1 cellular context compared by ENCODE assay signal in genomic region chr11:65569973-65570918, GRCh38.
TF ChIP-seq lines count a peak whose summit lies in the region.

TSS of gene ZNRD2 (plus strand) at chr11:65570477. CDS start at chr11:65570492, 15 bp downstream.

TF ChIP-seq in K562, 482 proteins besides CTCF, POLR2A, EP300 and RAD21 (continued from another document and continues in another):
- TF ChIP-seq NR2C1 (IDR thresholded peaks at IDR 0.05) (peak; percentile 68; the same call in 1 of the 2 replicates), NR2C1 (tag; IDR thresholded peaks at IDR 0.05) (peak; percentile 71), HMGN3 (IDR thresholded peaks at IDR 0.05; ENCODE audit: borderline replicate concordance, extremely low read depth, insufficient read length, low read depth, low read length) (peak; percentile 92), NR1H2 (CRISPR knock-in tag; IDR thresholded peaks at IDR 0.05) (no peak), MXI1 (IDR thresholded peaks at IDR 0.05; ENCODE audit: low read depth, low read length) (peak; percentile 67; the same call in 1 of the 2 replicates), GATAD2B (IDR thresholded peaks at IDR 0.05; ENCODE audit: borderline replicate concordance) (no peak), EGR1 (conservative IDR thresholded peaks at IDR 0.05) (peak; percentile 38; the same call in 1 of the 2 replicates), TEAD4 (IDR thresholded peaks at IDR 0.05; ENCODE audit: low read length) (peak; percentile 21; the same call in 1 of the 2 replicates), TEAD4 (CRISPR knock-in tag; IDR thresholded peaks at IDR 0.05; ENCODE audit: borderline replicate concordance) (no peak), FOXO4 (CRISPR knock-in tag; IDR thresholded peaks at IDR 0.05) (0 out of 2 replicates have a peak, but pooled peaks have one; percentile 42), NFRKB (IDR thresholded peaks at IDR 0.05; ENCODE audit: low read depth) (peak; percentile 28; the same call in 1 of the 2 replicates), TBP (optimal IDR thresholded peaks at IDR 0.05; ENCODE audit: low read depth, low read length) (peak; percentile 38), MNT (conservative IDR thresholded peaks at IDR 0.05) (peak; percentile 95 to 98), CTCFL (IDR thresholded peaks at IDR 0.05; ENCODE audit: borderline replicate concordance, insufficient read depth, low read depth, low read length, poor library complexity, severe bottlenecking) (peak; percentile 45), C11orf30 (IDR thresholded peaks at IDR 0.05; ENCODE audit: low read depth) (peak; percentile 100), RREB1 (CRISPR knock-in tag; IDR thresholded peaks at IDR 0.05) (peak; percentile 73; the same call in 1 of the 2 replicates), FOXP1 (CRISPR knock-in tag; IDR thresholded peaks at IDR 0.05) (peak; percentile 19), KDM5B (IDR thresholded peaks at IDR 0.05; ENCODE audit: insufficient replicate concordance, low read depth, low read length) (peak; percentile 62), TCF7 (IDR thresholded peaks at IDR 0.05; ENCODE audit: borderline replicate concordance) (0 out of 2 replicates have a peak, but pooled peaks have one; percentile 72), ZBTB40 (IDR thresholded peaks at IDR 0.05) (peak; percentile 98), ZBTB40 (CRISPR knock-in tag; IDR thresholded peaks at IDR 0.05) (no peak), ESRRA (IDR thresholded peaks at IDR 0.05; ENCODE audit: borderline replicate concordance, low read depth) (peak; percentile 64), MAX (CRISPR knock-in tag; IDR thresholded peaks at IDR 0.05) (peak; percentile 88), SETDB1 (IDR thresholded peaks at IDR 0.05; ENCODE audit: low read length) (peak; percentile 69), MAZ (CRISPR knock-in tag; conservative IDR thresholded peaks at IDR 0.05 in 1 of 2, IDR thresholded peaks at IDR 0.05 in 1 of 2) (peak; percentile 90 to 91), KLF1 (tag; IDR thresholded peaks at IDR 0.05) (peak; percentile 89), SP1 (CRISPR knock-in tag; IDR thresholded peaks at IDR 0.05) (peak; percentile 100), ZFP36 (IDR thresholded peaks at IDR 0.05; ENCODE audit: low read depth, low read length, partially characterized antibody) (peak; percentile 12), LCOR (CRISPR knock-in tag; IDR thresholded peaks at IDR 0.05) (peak; percentile 88; the same call in 1 of the 2 replicates), RFX1 (IDR thresholded peaks at IDR 0.05) (peak; percentile 92), ZFP91 (CRISPR knock-in tag; IDR thresholded peaks at IDR 0.05) (peak; percentile 53; the same call in 1 of the 2 replicates), MTA1 (IDR thresholded peaks at IDR 0.05; ENCODE audit: borderline replicate concordance) (peak; percentile 99), MCM5 (IDR thresholded peaks at IDR 0.05; ENCODE audit: low read depth) (no peak), XRCC5 (IDR thresholded peaks at IDR 0.05; ENCODE audit: low read depth, low read length) (peak; percentile 93)
